ENCODE assay signal across 8 cellular contexts in genomic region chr19:11089254-11090013, GRCh38. TPM values are rescaled to one million over a fixed set of nuclear protein-coding genes. Genes with fewer than 3 reads are reported as not detected.
DNase-seq lines count a peak whose midpoint lies in the region; ATAC-seq and TF ChIP-seq lines count a peak whose summit lies in the region.

TSS of gene LDLR (plus strand) at chr19:11089463. CDS start at chr19:11089549, 86 bp downstream.

- H3K36me3 Mint-ChIP-seq in Caco-2 (ENCODE audit: insufficient read depth, unreplicated experiment) = peaks cover 55% of the 10 kb centered on the region

- peak within 1 kb of the TSS; percentile 87 for H3K4me3 ChIP-seq in Caco-2 (ENCODE audit: low read depth, low read length)

- no peaks in the 10 kb centered on the region for H3K27me3 Mint-ChIP-seq in Caco-2 (ENCODE audit: insufficient read depth, unreplicated experiment)

- H3K4me3 Mint-ChIP-seq in Caco-2 (ENCODE audit: unreplicated experiment) = peak within 1 kb of the TSS; percentile 90

- peaks cover 9% of the 10 kb centered on the region for H3K36me3 ChIP-seq in Caco-2 (ENCODE audit: control insufficient read depth, insufficient read depth, low read length)

- CTCF ChIA-PET in Caco-2 (lab: Charles Lee) = interaction anchor here (1.0 to 1.9 kb wide), 6 partner anchors 37 to 372 kb away, joined by 3 to 7 read pairs (median 4); partner anchors contain the start of gene DNM2

- H3K9me3 ChIP-seq in Caco-2 = no peaks in the 10 kb centered on the region

- H3K4me1 Mint-ChIP-seq in Caco-2 (ENCODE audit: low read depth, unreplicated experiment) = peaks cover under 1% of the 10 kb centered on the region

- DNase-seq in Caco-2 (peak; percentile 92 to 95), NCI-H82 (lab: John Stamatoyannopoulos, UW) (peak; percentile 95), dermis blood vessel endothelial cell (peak; percentile 94), left lobe of liver (ENCODE audit: low spot score) (peak; percentile 94)
- DNase-seq in activated CD4-positive, alpha-beta T cell treated with anti-CD3 and anti-CD28 coated beads, Interleukin-2, amount 50 U/mL, for 48 hours = peak; percentile 79 to 84
- peak; percentile 88 for DNase-seq in stimulated activated CD4-positive, alpha-beta T cell treated with anti-CD3 and anti-CD28 coated beads, Interleukin-1b, Interleukin-23, amount 100 ng/mL, for 48 hours

- peak; percentile 30 for ATAC-seq in HG03521 (IDR thresholded peaks at IDR 0.05; ENCODE audit: unreplicated experiment)
- peak; percentile 57 for ATAC-seq in left lobe of liver
- ATAC-seq in HG02970 (IDR thresholded peaks at IDR 0.05; ENCODE audit: low FRiP score, unreplicated experiment) = no peak

- POLR2A ChIA-PET in Caco-2 (lab: Charles Lee) = interaction anchor here (0.5 to 1.3 kb wide), 3 partner anchors 21 to 211 kb away, joined by 3 to 4 read pairs (median 3); no protein-coding TSS in a partner anchor

- no peak for TF ChIP-seq CTCF in Caco-2 (IDR thresholded peaks at IDR 0.05; ENCODE audit: insufficient read depth in 1 of 2, low read depth in 1 of 2, low read length in 1 of 2, severe bottlenecking in 1 of 2, unreplicated experiment in 1 of 2)

- intact Hi-C loops in Caco-2 (cut with micrococcal nuclease; ENCODE audit: unreplicated experiment) = loop anchor here (5.0 kb wide), 1 partner anchor 152 kb away; no protein-coding TSS in a partner anchor

- peak within 1 kb of the TSS; percentile 99 for H3K27ac Mint-ChIP-seq in Caco-2 (ENCODE audit: unreplicated experiment)

- H3K9me3 Mint-ChIP-seq in Caco-2 (ENCODE audit: unreplicated experiment) = no peaks in the 10 kb centered on the region

- BruUV-seq in Caco-2 (replicated peaks; lab: Mats Ljungman, UMichigan) = no TSS peak

- H3K27me3 ChIP-seq in Caco-2 (replicated peaks; ENCODE audit: control insufficient read depth, insufficient read depth, low read length) = no peaks in the 10 kb centered on the region

- H3K4me1 ChIP-seq in Caco-2 = peaks cover 34% of the 10 kb centered on the region

RNA-seq across cellular contexts. Expression of gene LDLR, which starts in this region (rescaled TPM):
- total RNA-seq in Caco-2 (2022) (68.9 and 83.4 TPM in 2 replicates), dermis blood vessel endothelial cell (97.3 and 148 TPM in 2 replicates), left lobe of liver (12.2 TPM)
